ENCODE assay signal across 1 cellular context in genomic region chr2:10655074-10655840, GRCh38.
TF ChIP-seq lines count a peak whose summit lies in the region.

No MANE protein-coding gene starts in this region.

TF ChIP-seq in HCT116, 20 proteins besides CTCF, POLR2A, EP300 and RAD21:
- TF ChIP-seq TCF7L2 (IDR thresholded peaks at IDR 0.05; ENCODE audit: borderline replicate concordance, extremely low read depth, insufficient read depth, insufficient read length) (no peak), SP1 (IDR thresholded peaks at IDR 0.05; ENCODE audit: low read depth) (no peak), REST (IDR thresholded peaks at IDR 0.05; ENCODE audit: low read depth) (no peak), EZH2 (IDR thresholded peaks at IDR 0.05) (no peak), ZBTB33 (IDR thresholded peaks at IDR 0.05; ENCODE audit: extremely low read depth, insufficient replicate concordance, low read length) (no peak), SRF (IDR thresholded peaks at IDR 0.05; ENCODE audit: low read depth) (no peak), CBX3 (IDR thresholded peaks at IDR 0.05; ENCODE audit: low read depth) (no peak), ZFX (IDR thresholded peaks at IDR 0.05) (no peak), EGR1 (IDR thresholded peaks at IDR 0.05; ENCODE audit: low read depth) (no peak), CEBPB (IDR thresholded peaks at IDR 0.05; ENCODE audit: low read depth) (no peak), POLR2AphosphoS5 (IDR thresholded peaks at IDR 0.05; ENCODE audit: low read depth, low read length) (no peak), ELF1 (IDR thresholded peaks at IDR 0.05; ENCODE audit: borderline replicate concordance, low read depth) (no peak), FOSL1 (IDR thresholded peaks at IDR 0.05; ENCODE audit: low read depth) (no peak), ZNF274 (IDR thresholded peaks at IDR 0.05; ENCODE audit: low read depth, low read length) (no peak), JUND (IDR thresholded peaks at IDR 0.05) (no peak), EZH2phosphoT487 (IDR thresholded peaks at IDR 0.05; ENCODE audit: borderline replicate concordance) (no peak), YY1 (IDR thresholded peaks at IDR 0.05; ENCODE audit: extremely low read depth, insufficient replicate concordance, low read depth, low read length) (no peak)
